Comparison of ENCODE assay signal across 9 cellular contexts in genomic region chr17:60169921-60170817, GRCh38. TPM values are rescaled to one million over a fixed set of nuclear protein-coding genes. Genes with fewer than 3 reads are reported as not detected.
DNase-seq lines count a peak whose midpoint lies in the region; ATAC-seq and TF ChIP-seq lines count a peak whose summit lies in the region.
"Had no signal": no experiment of that assay in that cellular context is flagged by ENCODE, and none has a peak within 500 bp of the region (broad histone marks: within the 10 kb centered on the region; RNA-seq: fewer than 3 reads in every experiment).

No MANE protein-coding gene starts in this region.

- POLR2A ChIA-PET in Caco-2 (lab: Charles Lee), result interaction anchor here (0.6 kb wide), 1 partner anchor 430 kb away, joined by 4 read pairs; the partner anchor contains the start of gene PPM1D

- DNase-seq in Caco-2 (no peak), MV-4-11 (lab: John Stamatoyannopoulos, UW) (peak; percentile 85), natural killer cell (no peak), testis (no peak), COLO668 (lab: John Stamatoyannopoulos, UW; ENCODE audit: unreplicated experiment) (no peak)
- no peak for DNase-seq in central memory CD8-positive, alpha-beta T cell (ENCODE audit: low spot score in 2 of 2)
- DNase-seq: sigmoid colon had no signal

- TF ChIP-seq CTCF in Caco-2 (IDR thresholded peaks at IDR 0.05; ENCODE audit: insufficient read depth in 1 of 2, low read depth in 1 of 2, low read length in 1 of 2, severe bottlenecking in 1 of 2, unreplicated experiment in 1 of 2) (no peak), natural killer cell (IDR thresholded peaks at IDR 0.05) (no peak), testis (IDR thresholded peaks at IDR 0.05) (no peak)

- peak overlapping the region; percentile 11 for H3K27ac Mint-ChIP-seq in Caco-2 (ENCODE audit: unreplicated experiment)
- peak overlapping the region; percentile 22 for H3K27ac Mint-ChIP-seq in central memory CD8-positive, alpha-beta T cell (ENCODE audit: low read depth)
- peak overlapping the region in 1 of 2 donors; percentile 10 for H3K27ac Mint-ChIP-seq in natural killer cell

- no peak overlapping the region for H3K27ac ChIP-seq in testis
- H3K27ac ChIP-seq: sigmoid colon had no signal

- CTCF ChIA-PET in Caco-2 (lab: Charles Lee), result no interaction called here

- BruUV-seq in Caco-2 (replicated peaks; lab: Mats Ljungman, UMichigan), result TSS peak; percentile 29

- H3K4me3 Mint-ChIP-seq in Caco-2 (ENCODE audit: unreplicated experiment), result no peak overlapping the region
- no peak overlapping the region for H3K4me3 Mint-ChIP-seq in central memory CD8-positive, alpha-beta T cell
- H3K4me3 Mint-ChIP-seq in natural killer cell, result no peak overlapping the region

- H3K9me3 ChIP-seq in Caco-2, result no peaks in the 10 kb centered on the region
- no peaks in the 10 kb centered on the region for H3K9me3 ChIP-seq in testis
- H3K9me3 ChIP-seq: sigmoid colon had no signal

- H3K27me3 Mint-ChIP-seq in Caco-2 (ENCODE audit: insufficient read depth, unreplicated experiment) (no peaks in the 10 kb centered on the region), natural killer cell (ENCODE audit: low read depth in 2 of 2) (peaks cover 2 to 11% of the 10 kb centered on the region in 2 donors)
- H3K27me3 Mint-ChIP-seq in central memory CD8-positive, alpha-beta T cell, result no peaks in the 10 kb centered on the region

- no peak overlapping the region for H3K4me3 ChIP-seq in Caco-2 (ENCODE audit: low read depth, low read length)
- no peak overlapping the region for H3K4me3 ChIP-seq in testis
- H3K4me3 ChIP-seq: sigmoid colon had no signal

- H3K36me3 ChIP-seq in Caco-2 (ENCODE audit: control insufficient read depth, insufficient read depth, low read length), result no peaks in the 10 kb centered on the region; the same call in 1 of the 2 replicates
- H3K36me3 ChIP-seq in testis (ENCODE audit: low read depth, missing control alignments), result no peaks in the 10 kb centered on the region
- H3K36me3 ChIP-seq: sigmoid colon had no signal

- no peaks in the 10 kb centered on the region for H3K27me3 ChIP-seq in Caco-2 (replicated peaks; ENCODE audit: control insufficient read depth, insufficient read depth, low read length)
- no peaks in the 10 kb centered on the region for H3K27me3 ChIP-seq in testis

- H3K4me1 Mint-ChIP-seq in Caco-2 (ENCODE audit: low read depth, unreplicated experiment) (peaks cover 45% of the 10 kb centered on the region), natural killer cell (peaks cover 9 to 17% of the 10 kb centered on the region in 2 donors)
- peaks cover 7% of the 10 kb centered on the region for H3K4me1 Mint-ChIP-seq in central memory CD8-positive, alpha-beta T cell

- peak; percentile 52 for ATAC-seq in central memory CD8-positive, alpha-beta T cell (replicated peaks; ENCODE audit: extremely low read depth, poor library complexity, severe bottlenecking)
- ATAC-seq in natural killer cell (peak; percentile 36 to 61 (median 55)), GM21717 (IDR thresholded peaks at IDR 0.05; ENCODE audit: unreplicated experiment) (no peak), HG03108 (IDR thresholded peaks at IDR 0.05; ENCODE audit: unreplicated experiment) (no peak)

- H3K36me3 Mint-ChIP-seq in Caco-2 (ENCODE audit: insufficient read depth, unreplicated experiment), result peaks cover 22% of the 10 kb centered on the region
- no peaks in the 10 kb centered on the region for H3K36me3 Mint-ChIP-seq in central memory CD8-positive, alpha-beta T cell (ENCODE audit: insufficient read depth)
- H3K36me3 Mint-ChIP-seq in natural killer cell, result no peaks in the 10 kb centered on the region

- peaks cover 48% of the 10 kb centered on the region for H3K4me1 ChIP-seq in Caco-2
- no peaks in the 10 kb centered on the region for H3K4me1 ChIP-seq in testis
- H3K4me1 ChIP-seq: sigmoid colon had no signal

- no peaks in the 10 kb centered on the region for H3K9me3 Mint-ChIP-seq in Caco-2 (ENCODE audit: unreplicated experiment)
- no peaks in the 10 kb centered on the region for H3K9me3 Mint-ChIP-seq in central memory CD8-positive, alpha-beta T cell
- no peaks in the 10 kb centered on the region for H3K9me3 Mint-ChIP-seq in natural killer cell

- TF ChIP-seq POLR2A in testis (IDR thresholded peaks at IDR 0.05), result no peak

- WGBS in testis, 2 donors, result 75 to 79% methylated on average over 8 to 10 of the region's 10 CpGs

- intact Hi-C loops in Caco-2 (cut with micrococcal nuclease; ENCODE audit: unreplicated experiment) (loop anchor here (1.0 kb wide), 1 partner anchor 27 kb away; no protein-coding TSS in a partner anchor), natural killer cell (cut with micrococcal nuclease) (no loop called here), testis (cut with DNase I; ENCODE audit: low total_unique reads) (no loop called here)

RNA-seq across cellular contexts. Expression of gene CA4, which starts 20.4 kb away (rescaled TPM):
- total RNA-seq in Caco-2 (2022) (not detected in 2 replicates), natural killer cell (1 to 10 TPM in 1 of 3 donors, not detected in 2; 1.3 TPM), testis (1 to 10 TPM; 2.5 to 3.1 TPM)
- polyA plus RNA-seq in testis (ENCODE audit: insufficient read depth, low read depth, low replicate concordance), result 0.94 TPM

Comparison
In these comparisons a context has a peak if more than half of its experiments do, and no peak if none do; other contexts are left out.
1. ATAC-seq: peak in central memory CD8-positive, alpha-beta T cell (single experiment) and natural killer cell (3 of 3); none in GM21717 (single experiment) and HG03108 (single experiment).